Comparison of ENCODE assay signal across 8 cellular contexts in the genomic region with DNA sequence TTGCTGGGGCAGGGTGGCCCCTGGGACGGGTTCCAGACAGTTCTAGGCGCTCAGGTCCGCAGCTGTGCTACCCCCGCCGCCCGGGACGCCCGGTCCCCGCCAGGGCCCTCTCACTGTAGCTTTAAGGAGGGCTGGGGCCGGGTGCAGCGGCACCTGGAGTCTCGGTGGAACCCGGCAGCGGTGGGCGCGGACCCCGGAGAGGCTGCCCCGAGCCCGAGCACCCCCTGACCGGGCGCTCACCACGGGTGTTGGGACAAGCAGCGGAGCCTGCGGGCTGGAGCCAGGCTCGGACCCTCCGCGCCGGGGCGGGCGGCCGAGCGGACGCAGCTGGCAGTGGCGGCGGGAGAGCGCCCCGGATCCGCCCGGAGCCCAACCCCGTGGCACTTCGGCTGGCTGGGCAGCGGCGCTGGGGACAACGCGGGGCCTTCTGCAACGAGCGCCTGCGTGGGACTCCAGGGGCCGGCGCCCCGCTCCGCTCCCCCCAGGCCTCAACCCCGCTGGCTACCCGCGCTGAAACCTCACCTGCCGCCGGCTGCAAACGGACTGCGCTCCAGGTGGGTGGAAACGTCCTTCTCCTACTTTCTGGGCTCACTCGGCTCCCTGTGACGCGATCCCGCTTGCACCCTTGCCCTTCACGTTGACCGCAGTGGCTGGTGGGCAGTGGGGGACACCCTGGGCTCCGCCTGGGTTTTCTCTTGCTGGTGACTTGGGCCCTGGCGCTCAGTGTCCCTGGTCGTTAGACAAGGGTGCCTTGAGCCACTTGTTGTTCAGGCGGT.
DNase-seq lines count a peak whose midpoint lies in the region; ATAC-seq and TF ChIP-seq lines count a peak whose summit lies in the region.

No MANE protein-coding gene starts in this region.

- no peak overlapping the region for H2BK20ac ChIP-seq in IMR-90 (ENCODE audit: low read depth, low read length)

- H4K8ac ChIP-seq in IMR-90 (ENCODE audit: low read depth in 2 of 2, low read length in 2 of 2) = no peak overlapping the region

- no peaks in the 10 kb centered on the region; the same call in 1 of the 2 replicates for H3K27me3 ChIP-seq in IMR-90 (ENCODE audit: control insufficient read depth, insufficient read depth, low read length)
- H3K27me3 ChIP-seq in iPS-18a (ENCODE audit: control insufficient read depth, insufficient read depth, low read length) = peaks cover 18% of the 10 kb centered on the region
- H3K27me3 ChIP-seq in skeletal muscle satellite cell (ENCODE audit: control insufficient read depth, insufficient read depth, low read length) = no peaks in the 10 kb centered on the region
- no peaks in the 10 kb centered on the region for H3K27me3 ChIP-seq in Caco-2 (replicated peaks; ENCODE audit: control insufficient read depth, insufficient read depth, low read length)

- ATAC-seq in IMR-90 (ENCODE audit: low read depth) = peak; percentile 44
- ATAC-seq in HG03460 (IDR thresholded peaks at IDR 0.05; ENCODE audit: unreplicated experiment) = no peak

- no peak overlapping the region for H2BK5ac ChIP-seq in IMR-90 (ENCODE audit: low read depth, low read length, poor library complexity, severe bottlenecking)

- peak overlapping the region; percentile 51 for H3K4me3 Mint-ChIP-seq in activated naive CD4-positive, alpha-beta T cell treated with anti-CD3 and anti-CD28 coated beads, Interleukin-2, amount 50 U/mL, for 24 hours
- H3K4me3 Mint-ChIP-seq in Caco-2 (ENCODE audit: unreplicated experiment) = no peak overlapping the region

- H3K23ac ChIP-seq in IMR-90 (ENCODE audit: low read depth, low read length) = no peak overlapping the region

- dilution Hi-C loops in IMR-90 (cut with HindIII; ENCODE audit: low sequenced_read_pairs, unreplicated experiment) = no loop called here

- WGBS in IMR-90 (ENCODE audit: extremely low coverage in 2 of 2, insufficient read length in 1 of 2), 2 experiments = 8% methylated on average over 26 of the region's 70 CpGs; no CpG with 5 or more reads in 1 of the 2 experiments

- H3K36me3 Mint-ChIP-seq in activated naive CD4-positive, alpha-beta T cell treated with anti-CD3 and anti-CD28 coated beads, Interleukin-2, amount 50 U/mL, for 24 hours = peaks cover 4% of the 10 kb centered on the region
- no peaks in the 10 kb centered on the region for H3K36me3 Mint-ChIP-seq in Caco-2 (ENCODE audit: insufficient read depth, unreplicated experiment)

- TF ChIP-seq CTCF in IMR-90 (conservative IDR thresholded peaks at IDR 0.05; ENCODE audit: low read depth, low read length) (no peak), Caco-2 (IDR thresholded peaks at IDR 0.05; ENCODE audit: insufficient read depth in 1 of 2, low read depth in 1 of 2, low read length in 1 of 2, severe bottlenecking in 1 of 2, unreplicated experiment in 1 of 2) (no peak)

- TF ChIP-seq RAD21 in IMR-90 (IDR thresholded peaks at IDR 0.05; ENCODE audit: low read length) = no peak

- no peak overlapping the region for H3K4me3 ChIP-seq in IMR-90 (ENCODE audit: insufficient read depth, low read depth, low read length)
- H3K4me3 ChIP-seq in iPS-18a (ENCODE audit: low read length) = peak overlapping the region; percentile 39
- peak overlapping the region; percentile 24 for H3K4me3 ChIP-seq in skeletal muscle satellite cell (ENCODE audit: low read length)
- no peak overlapping the region for H3K4me3 ChIP-seq in Caco-2 (ENCODE audit: low read depth, low read length)

- H3K27me3 Mint-ChIP-seq in activated naive CD4-positive, alpha-beta T cell treated with anti-CD3 and anti-CD28 coated beads, Interleukin-2, amount 50 U/mL, for 24 hours = peaks cover 6% of the 10 kb centered on the region
- H3K27me3 Mint-ChIP-seq in Caco-2 (ENCODE audit: insufficient read depth, unreplicated experiment) = no peaks in the 10 kb centered on the region

- no peaks in the 10 kb centered on the region for H3K9me3 Mint-ChIP-seq in activated naive CD4-positive, alpha-beta T cell treated with anti-CD3 and anti-CD28 coated beads, Interleukin-2, amount 50 U/mL, for 24 hours
- peaks cover 12% of the 10 kb centered on the region for H3K9me3 Mint-ChIP-seq in Caco-2 (ENCODE audit: unreplicated experiment)

- POLR2A ChIA-PET in IMR-90 (lab: Charles Lee; ENCODE audit: unreplicated experiment) (no interaction called here), Caco-2 (lab: Charles Lee) (no interaction called here)

- CTCF ChIA-PET in IMR-90 (lab: Yijun Ruan, JAX) (no interaction called here), Caco-2 (lab: Charles Lee) (no interaction called here)

- no peak overlapping the region for H4K91ac ChIP-seq in IMR-90 (ENCODE audit: insufficient read depth, low read depth, low read length)

- H3K9me3 ChIP-seq in IMR-90 (ENCODE audit: control insufficient read depth, insufficient read depth, low read length) (peaks cover 32% of the 10 kb centered on the region), iPS-18a (ENCODE audit: control insufficient read depth, low read depth, low read length) (peaks cover 15% of the 10 kb centered on the region), skeletal muscle satellite cell (replicated peaks; ENCODE audit: low read length) (peaks cover 8% of the 10 kb centered on the region), Caco-2 (no peaks in the 10 kb centered on the region)

- no peak overlapping the region for H4K5ac ChIP-seq in IMR-90 (ENCODE audit: low read depth, low read length)

- H3K9ac ChIP-seq in IMR-90 (ENCODE audit: low read depth, low read length) (no peak overlapping the region), iPS-18a (ENCODE audit: low read length) (no peak overlapping the region), skeletal muscle satellite cell (ENCODE audit: low read depth, low read length) (no peak overlapping the region)

- H2AK5ac ChIP-seq in IMR-90 (ENCODE audit: low read depth, low read length) = no peak overlapping the region

- no peak for DNase-seq in IMR-90
- DNase-seq in NCI-H1694 treated with DMSO at 0.1 percent for 48 hours (lab: John Stamatoyannopoulos, UW) = no peak
- DNase-seq in NCI-H2196 treated with DMSO at 0.1 percent for 48 hours (lab: John Stamatoyannopoulos, UW; ENCODE audit: unreplicated experiment) = no peak
- no peak for DNase-seq in Caco-2

- no peaks in the 10 kb centered on the region for H4K20me1 ChIP-seq in IMR-90 (ENCODE audit: insufficient read depth, low read length)

- H3K4me1 ChIP-seq in IMR-90 (ENCODE audit: control insufficient read depth, insufficient read depth, low read length) (no peaks in the 10 kb centered on the region), iPS-18a (ENCODE audit: control insufficient read depth, low read depth, low read length) (no peaks in the 10 kb centered on the region), skeletal muscle satellite cell (ENCODE audit: control insufficient read depth, insufficient read depth, low read length) (no peaks in the 10 kb centered on the region), Caco-2 (no peaks in the 10 kb centered on the region)

- BruUV-seq in IMR-90 (replicated peaks; lab: Mats Ljungman, UMichigan) (no TSS peak), Caco-2 (replicated peaks; lab: Mats Ljungman, UMichigan) (no TSS peak)

- TF ChIP-seq POLR2A in IMR-90 (IDR thresholded peaks at IDR 0.05; ENCODE audit: low read depth, low read length) = no peak

- H3K27ac ChIP-seq in IMR-90 (ENCODE audit: insufficient read depth, low read length) (no peak overlapping the region), iPS-18a (ENCODE audit: low read length) (no peak overlapping the region)

- H3K36me3 ChIP-seq in IMR-90 (ENCODE audit: control insufficient read depth, insufficient read depth, low read length) (no peaks in the 10 kb centered on the region), iPS-18a (ENCODE audit: control insufficient read depth, low read depth, low read length) (no peaks in the 10 kb centered on the region), skeletal muscle satellite cell (ENCODE audit: insufficient read depth, low read length) (no peaks in the 10 kb centered on the region), Caco-2 (ENCODE audit: control insufficient read depth, insufficient read depth, low read length) (no peaks in the 10 kb centered on the region)

- peak overlapping the region; percentile 32 for H2AFZ ChIP-seq in IMR-90 (replicated peaks; ENCODE audit: low read length, poor library complexity)

- in situ Hi-C loops in IMR-90 (cut with MboI; ENCODE audit: low sequenced_read_pairs) = no loop called here

- H2BK15ac ChIP-seq in IMR-90 (ENCODE audit: low read depth, low read length) = no peak overlapping the region

- intact Hi-C loops in IMR-90 (cut with micrococcal nuclease) (no loop called here), Caco-2 (cut with micrococcal nuclease; ENCODE audit: unreplicated experiment) (no loop called here)

- no peak overlapping the region for H3K56ac ChIP-seq in IMR-90 (ENCODE audit: extremely low read depth, insufficient read depth, low read length)

- peak overlapping the region; percentile 40; the same call in 1 of the 2 replicates for H3K4me2 ChIP-seq in IMR-90 (ENCODE audit: low read depth, low read length)
- peak overlapping the region; percentile 43 for H3K4me2 ChIP-seq in skeletal muscle satellite cell (ENCODE audit: low read length)

- H3K79me1 ChIP-seq in IMR-90 (ENCODE audit: low read depth in 1 of 2, low read length in 2 of 2) = no peaks in the 10 kb centered on the region

- no peak overlapping the region for H3K18ac ChIP-seq in IMR-90 (ENCODE audit: low read depth, low read length)

- no peak overlapping the region for H2AK9ac ChIP-seq in IMR-90 (replicated peaks; ENCODE audit: low read depth, low read length, poor library complexity)

- H3K4ac ChIP-seq in IMR-90 (ENCODE audit: low read depth, low read length) = no peak overlapping the region

- no peak overlapping the region for H2BK120ac ChIP-seq in IMR-90 (ENCODE audit: low read depth, low read length)

- peaks cover 9% of the 10 kb centered on the region for H3K4me1 Mint-ChIP-seq in activated naive CD4-positive, alpha-beta T cell treated with anti-CD3 and anti-CD28 coated beads, Interleukin-2, amount 50 U/mL, for 24 hours
- H3K4me1 Mint-ChIP-seq in Caco-2 (ENCODE audit: low read depth, unreplicated experiment) = no peaks in the 10 kb centered on the region

- H3K27ac Mint-ChIP-seq in activated naive CD4-positive, alpha-beta T cell treated with anti-CD3 and anti-CD28 coated beads, Interleukin-2, amount 50 U/mL, for 24 hours = no peak overlapping the region
- no peak overlapping the region for H3K27ac Mint-ChIP-seq in Caco-2 (ENCODE audit: unreplicated experiment)

- no peaks in the 10 kb centered on the region for H3K9me1 ChIP-seq in IMR-90 (ENCODE audit: insufficient read depth, low read length)

- H3K14ac ChIP-seq in IMR-90 (replicated peaks; ENCODE audit: low read depth, low read length) = no peak overlapping the region

TF ChIP-seq in IMR-90, 13 proteins besides CTCF, POLR2A, EP300 and RAD21 (continues in another document):
- TF ChIP-seq SMC3 (IDR thresholded peaks at IDR 0.05; ENCODE audit: low read depth, low read length) (no peak), MAFK (IDR thresholded peaks at IDR 0.05; ENCODE audit: low read depth, low read length) (no peak), USF2 (IDR thresholded peaks at IDR 0.05; ENCODE audit: low read depth, low read length) (no peak)

Comparison
In these comparisons a context has a peak if more than half of its experiments do, and no peak if none do; other contexts are left out.
1. H3K4me3 ChIP-seq: peak in iPS-18a (single experiment) and skeletal muscle satellite cell (single experiment); none in IMR-90 (single experiment) and Caco-2 (single experiment).